15 cellular contexts compared by ENCODE assay signal in the genomic region with DNA sequence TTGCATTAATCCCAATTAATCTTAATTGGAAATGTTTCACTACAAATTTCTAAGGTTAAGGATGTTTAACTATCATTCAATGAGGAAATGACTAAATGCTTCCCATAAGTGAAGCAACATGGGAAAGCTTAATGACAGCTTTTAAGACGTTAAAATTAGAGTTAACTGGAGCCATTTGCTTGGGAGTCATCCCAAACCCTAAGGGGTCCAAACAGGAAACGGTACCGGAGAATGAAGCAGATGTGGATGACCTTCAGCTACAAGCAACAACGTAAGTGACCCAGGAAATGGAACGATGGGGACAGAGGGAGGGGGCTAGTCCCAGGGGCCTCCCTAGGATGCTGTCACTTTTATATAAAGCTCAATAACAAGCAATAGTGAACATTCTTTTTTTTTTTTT.
DNase-seq lines count a peak whose midpoint lies in the region; TF ChIP-seq lines count a peak whose summit lies in the region.
"Had no signal": no experiment of that assay in that cellular context is flagged by ENCODE, and none has a peak within 500 bp of the region (broad histone marks: within the 10 kb centered on the region; RNA-seq: fewer than 3 reads in every experiment).

No MANE protein-coding gene starts in this region.

- H3K9ac ChIP-seq in GM23248 = peak overlapping the region; percentile 8
- H3K9ac ChIP-seq in fibroblast of lung (ENCODE audit: insufficient read depth, low read length) = no peak overlapping the region
- H3K9ac ChIP-seq in trophoblast cell (ENCODE audit: low read length) = no peak overlapping the region
- H3K9ac ChIP-seq: BLaER1, neural progenitor cell had no signal

- H3F3A ChIP-seq in GM23248 (ENCODE audit: insufficient read depth) = peaks cover 67% of the 10 kb centered on the region

- in situ Hi-C loops in GM23248 (cut with MboI) = no loop called here

- H2AFZ ChIP-seq in ACC112 (ENCODE audit: low read length, unreplicated experiment) = no peak overlapping the region
- H2AFZ ChIP-seq in GM23248 = no peak overlapping the region
- H2AFZ ChIP-seq in fibroblast of lung (ENCODE audit: low read length) = no peak overlapping the region
- no peak overlapping the region for H2AFZ ChIP-seq in trophoblast cell (ENCODE audit: insufficient read depth, low read length, poor library complexity)
- H2AFZ ChIP-seq: neural progenitor cell had no signal

- no peak overlapping the region for H3K18ac ChIP-seq in trophoblast cell (ENCODE audit: low read length)

- H3K9me2 ChIP-seq in GM23248 (ENCODE audit: insufficient read depth) = no peaks in the 10 kb centered on the region

- H3K27ac ChIP-seq in ACC112 (ENCODE audit: low read depth, low read length) = peak overlapping the region; percentile 31
- peak overlapping the region; percentile 92 for H3K27ac ChIP-seq in GM23248
- peak overlapping the region; percentile 49 for H3K27ac ChIP-seq in fibroblast of lung (ENCODE audit: insufficient read depth, low read length)
- H3K27ac ChIP-seq in trophoblast cell (ENCODE audit: low read depth, low read length) = no peak overlapping the region
- H3K27ac ChIP-seq: BLaER1, neural progenitor cell, SJCRH30 had no signal

- H3K79me1 ChIP-seq in trophoblast cell (ENCODE audit: low read length) = no peaks in the 10 kb centered on the region

- no peak overlapping the region for H4K12ac ChIP-seq in trophoblast cell (ENCODE audit: low read depth, low read length)

- no peak overlapping the region for H3K23ac ChIP-seq in trophoblast cell (ENCODE audit: low read length)

- H2AK5ac ChIP-seq in trophoblast cell (ENCODE audit: low read length) = no peak overlapping the region

- H3K79me2 ChIP-seq in ACC112 (ENCODE audit: control insufficient read depth, insufficient read depth, low read length, unreplicated experiment) (peaks cover 94% of the 10 kb centered on the region), GM23248 (ENCODE audit: insufficient read depth) (peaks cover 100% of the 10 kb centered on the region), fibroblast of lung (ENCODE audit: control insufficient read depth, insufficient read depth, low read length) (peaks cover 82% of the 10 kb centered on the region), trophoblast cell (ENCODE audit: control insufficient read depth, insufficient read depth, low read length, poor library complexity) (peaks cover 21% of the 10 kb centered on the region)

- WGBS in GM23248 (ENCODE audit: low coverage in 1 of 2, low lambda C conversion rate in 2 of 2, missing lambda C conversion rate in 2 of 2), 2 experiments = 1 to 3% methylated on average over 5 of the region's 5 CpGs
- no CpG with 5 or more reads among the region's 5 CpGs for WGBS in trophoblast cell (ENCODE audit: extremely low coverage, insufficient coverage, insufficient read length)

- H3K36me3 ChIP-seq in ACC112 (ENCODE audit: insufficient read depth, low read length) (peaks cover 11% of the 10 kb centered on the region; the same call in 1 of the 2 replicates), GM23248 (ENCODE audit: low read depth) (peaks cover 5% of the 10 kb centered on the region; the same call in 1 of the 2 replicates), fibroblast of lung (ENCODE audit: control insufficient read depth, insufficient read depth, low read length) (peaks cover 7% of the 10 kb centered on the region), trophoblast cell (ENCODE audit: control insufficient read depth in 1 of 2, insufficient read depth in 2 of 2, low read length in 2 of 2) (peaks cover 13 to 21% of the 10 kb centered on the region in 2 experiments)
- H3K36me3 ChIP-seq: neural progenitor cell had no signal

- peak overlapping the region; percentile 85 for H3K4ac ChIP-seq in trophoblast cell (ENCODE audit: low read depth, low read length)

- peaks cover 49% of the 10 kb centered on the region for H3K4me1 ChIP-seq in ACC112 (ENCODE audit: control insufficient read depth, insufficient read depth, low read length, unreplicated experiment)
- peaks cover 67% of the 10 kb centered on the region for H3K4me1 ChIP-seq in GM23248 (ENCODE audit: insufficient read depth)
- H3K4me1 ChIP-seq in fibroblast of lung (ENCODE audit: control insufficient read depth, extremely low read depth, insufficient read depth, low read length) = peaks cover 34% of the 10 kb centered on the region
- H3K4me1 ChIP-seq in trophoblast cell (ENCODE audit: control insufficient read depth in 1 of 2, insufficient read depth in 2 of 2, low read length in 2 of 2) = peaks cover 3 to 4% of the 10 kb centered on the region in 2 experiments
- H3K4me1 ChIP-seq: SJCRH30 had no signal

- H3K9me3 ChIP-seq in GM23248 (ENCODE audit: low read depth) (no peaks in the 10 kb centered on the region), fibroblast of lung (ENCODE audit: control insufficient read depth, insufficient read depth, low read depth, low read length) (no peaks in the 10 kb centered on the region), trophoblast cell (ENCODE audit: insufficient read depth, low read depth, low read length) (no peaks in the 10 kb centered on the region)
- H3K9me3 ChIP-seq: BLaER1, SJCRH30 had no signal

- H4K20me1 ChIP-seq in GM23248 (ENCODE audit: insufficient read depth) (no peaks in the 10 kb centered on the region), fibroblast of lung (ENCODE audit: control insufficient read depth, extremely low read depth, insufficient read depth, low read length) (peaks cover 2% of the 10 kb centered on the region)

- TF ChIP-seq CTCF in fibroblast of lung (conservative IDR thresholded peaks at IDR 0.05 in 1 of 2, IDR thresholded peaks at IDR 0.05 in 1 of 2; ENCODE audit: low read depth in 1 of 2, low read length in 2 of 2) = no peak

- H4K8ac ChIP-seq in trophoblast cell (ENCODE audit: low read depth, low read length) = no peak overlapping the region

- no peak overlapping the region for H2BK12ac ChIP-seq in trophoblast cell (ENCODE audit: low read length)

- H3K27me3 ChIP-seq in ACC112 (ENCODE audit: insufficient read depth, low read length) = no peaks in the 10 kb centered on the region
- no peaks in the 10 kb centered on the region for H3K27me3 ChIP-seq in GM23248 (replicated peaks; ENCODE audit: insufficient read depth)
- H3K27me3 ChIP-seq in fibroblast of lung (ENCODE audit: control insufficient read depth, insufficient read depth, low read length) = no peaks in the 10 kb centered on the region
- H3K27me3 ChIP-seq in trophoblast cell (ENCODE audit: insufficient read depth, low read length) = no peaks in the 10 kb centered on the region
- H3K27me3 ChIP-seq: BLaER1, neural progenitor cell, SJCRH30 had no signal

- no peak overlapping the region for H2BK120ac ChIP-seq in trophoblast cell (ENCODE audit: insufficient read depth, low read length, poor library complexity)

- DNase-seq in GM23248 (peak; percentile 65), fibroblast of lung (ENCODE audit: low read depth in 2 of 2) (no peak), trophoblast cell (no peak), SHP77 treated with DMSO at 0.1 percent for 48 hours (lab: John Stamatoyannopoulos, UW) (no peak), SIG-M5 (lab: John Stamatoyannopoulos, UW) (no peak), DMS114 treated with DMSO at 0.1 percent for 48 hours (lab: John Stamatoyannopoulos, UW; ENCODE audit: unreplicated experiment) (no peak), NOMO-1 (lab: John Stamatoyannopoulos, UW; ENCODE audit: unreplicated experiment in 2 of 2) (no peak)
- DNase-seq: activated gamma-delta T cell, left cardiac atrium, NCI-H1105, NCI-H510A treated with DMSO at 0.1 percent for 48 hours, SJCRH30 had no signal

- no peak overlapping the region for H2BK5ac ChIP-seq in trophoblast cell (ENCODE audit: low read depth, low read length, poor library complexity)

- no peak overlapping the region for H3K4me3 ChIP-seq in ACC112 (ENCODE audit: low read depth, low read length)
- no peak overlapping the region for H3K4me3 ChIP-seq in GM23248
- no peak overlapping the region for H3K4me3 ChIP-seq in fibroblast of lung (replicated peaks in 1 of 4; ENCODE audit: control extremely low read depth in 1 of 4, insufficient read depth in 1 of 4, low read depth in 3 of 4, low read length in 4 of 4)
- no peak overlapping the region for H3K4me3 ChIP-seq in trophoblast cell (ENCODE audit: low read depth, low read length)
- H3K4me3 ChIP-seq: BLaER1, neural progenitor cell, SJCRH30 had no signal

- H4K91ac ChIP-seq in trophoblast cell (ENCODE audit: low read depth, low read length) = no peak overlapping the region

- H3K14ac ChIP-seq in trophoblast cell (ENCODE audit: low read length) = no peak overlapping the region

- peak overlapping the region; percentile 11 for H3K4me2 ChIP-seq in GM23248 (ENCODE audit: unreplicated experiment)
- peak overlapping the region; percentile 20 for H3K4me2 ChIP-seq in fibroblast of lung (ENCODE audit: extremely low read depth, insufficient read depth, low read length)
- no peak overlapping the region for H3K4me2 ChIP-seq in trophoblast cell (ENCODE audit: low read length)
- H3K4me2 ChIP-seq: BLaER1, neural progenitor cell had no signal
